Comparison of ENCODE assay signal across 7 cellular contexts in the genomic region with DNA sequence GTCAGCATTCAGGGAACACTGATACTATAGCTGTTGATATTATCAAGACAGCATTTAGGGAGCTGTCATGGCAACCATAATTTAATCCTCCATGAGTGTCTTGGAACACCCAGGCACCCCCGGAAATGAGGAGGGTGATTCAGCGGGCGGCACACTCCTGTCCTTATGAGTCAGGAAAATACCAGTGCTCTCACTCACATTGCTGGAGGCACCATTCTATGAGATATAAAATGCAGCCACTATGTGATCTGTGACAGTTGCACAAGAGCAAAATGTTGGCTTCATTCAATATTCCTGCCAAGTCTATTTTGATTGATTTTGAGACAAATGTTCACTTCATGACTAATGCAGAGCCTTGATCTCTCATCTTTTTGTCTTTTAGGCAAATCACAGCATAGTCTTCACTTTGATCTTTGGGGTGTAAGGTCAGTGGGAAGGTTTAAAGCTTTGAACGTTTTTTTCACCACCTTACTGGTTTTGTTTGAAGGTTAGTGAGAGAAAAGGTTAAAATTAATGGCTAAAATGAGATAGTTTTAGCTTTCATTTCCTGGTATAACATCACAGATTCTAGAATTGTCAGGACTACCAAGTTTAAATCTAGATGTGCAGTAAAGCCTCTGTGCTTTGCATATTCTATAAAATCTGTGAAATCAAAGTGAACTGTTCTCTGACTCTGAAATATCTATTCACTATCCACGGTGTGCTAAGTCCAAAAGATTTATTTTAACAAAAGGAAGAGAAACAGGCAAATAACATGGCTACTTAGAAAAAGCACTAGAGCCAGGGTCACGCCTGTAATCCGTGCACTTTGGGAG. TPM values are rescaled to one million over a fixed set of nuclear protein-coding genes. Genes with fewer than 3 reads are reported as not detected.
A peak's percentile ranks its signal among the peaks of the same experiment; 100 is the strongest.
DNase-seq lines count a peak whose midpoint lies in the region; TF ChIP-seq lines count a peak whose summit lies in the region.

No MANE protein-coding gene starts in this region.

- no peak for TF ChIP-seq CTCF in PC-9 (conservative IDR thresholded peaks at IDR 0.05)
- TF ChIP-seq CTCF in fibroblast of mammary gland (conservative IDR thresholded peaks at IDR 0.05; ENCODE audit: control insufficient read depth, insufficient read depth, low read depth, low read length): no peak
- TF ChIP-seq CTCF in GM13977 (IDR thresholded peaks at IDR 0.05; ENCODE audit: extremely low read depth, insufficient read depth, missing control alignments): no peak

- peak overlapping the region; percentile 73 for H3K4me2 ChIP-seq in PC-9

- H3K27ac ChIP-seq in PC-9: peak overlapping the region; percentile 93

- H3K4me3 ChIP-seq in PC-9 (peak overlapping the region; percentile 32; the same call in 1 of the 2 replicates), fibroblast of mammary gland (ENCODE audit: control insufficient read depth, low read depth, low read length) (no peak overlapping the region), skeletal muscle cell (ENCODE audit: low read depth, low read length) (no peak overlapping the region)

- H3K4me1 ChIP-seq in PC-9 (replicated peaks; ENCODE audit: insufficient read depth): peaks cover 85% of the 10 kb centered on the region

- H2AFZ ChIP-seq in PC-9: no peak overlapping the region

- DNase-seq in HCEC 1CT: peak; percentile 97
- peak; percentile 91 to 95 for DNase-seq in PC-9
- DNase-seq in fibroblast of mammary gland (ENCODE audit: low read depth): peak; percentile 96
- DNase-seq in skeletal muscle cell (ENCODE audit: low read depth): peak; percentile 87
- DNase-seq in GM13977 (ENCODE audit: low spot score): no peak
- no peak for DNase-seq in stimulated activated CD4-positive, alpha-beta T cell treated with anti-CD3 and anti-CD28 coated beads, Interleukin-4, amount 100 ng/mL, for 1 hour
- DNase-seq in NCI-H2107 treated with DMSO at 0.1 percent for 48 hours (lab: John Stamatoyannopoulos, UW; ENCODE audit: unreplicated experiment): no peak

- POLR2A ChIA-PET in PC-9 (lab: Charles Lee; ENCODE audit: unreplicated experiment): interaction anchor here (0.7 to 1.8 kb wide), 2 partner anchors 11 to 1192 kb away, joined by 3 to 9 read pairs; no protein-coding TSS in a partner anchor

- CTCF ChIA-PET in PC-9 (lab: Charles Lee): interaction anchor here (0.6 kb wide), 1 partner anchor 23 kb away, joined by 4 read pairs; no protein-coding TSS in a partner anchor

- H3K27me3 ChIP-seq in PC-9 (ENCODE audit: insufficient read depth, low read depth): no peaks in the 10 kb centered on the region

- in situ Hi-C loops in GM13977 (cut with MboI; ENCODE audit: low pct_unique_long_range_greater_than_20kb, low sequenced_read_pairs, unreplicated experiment): no loop called here

- H3K79me2 ChIP-seq in PC-9 (ENCODE audit: low read depth): peaks cover 9% of the 10 kb centered on the region; the same call in 1 of the 2 replicates

- no peaks in the 10 kb centered on the region for H3K36me3 ChIP-seq in PC-9 (ENCODE audit: low read depth)

- TSS peak; percentile 74 for BruUV-seq in PC-9 (replicated peaks; lab: Mats Ljungman, UMichigan)

- no peaks in the 10 kb centered on the region for H3K9me2 ChIP-seq in PC-9 (ENCODE audit: insufficient read depth)

- H3K9me3 ChIP-seq in PC-9 (ENCODE audit: insufficient read depth, low read depth): no peaks in the 10 kb centered on the region

- H3F3A ChIP-seq in PC-9 (ENCODE audit: insufficient read depth, low read depth): peaks cover 57% of the 10 kb centered on the region

- H4K20me1 ChIP-seq in PC-9 (ENCODE audit: insufficient read depth): no peaks in the 10 kb centered on the region

- intact Hi-C loops in PC-9 (cut with micrococcal nuclease; ENCODE audit: unreplicated experiment): loop anchor here (2.0 to 5.0 kb wide), 2 partner anchors 28 to 66 kb away; no protein-coding TSS in a partner anchor

RNA-seq across cellular contexts. Expression of gene ARHGAP12, which starts 12.4 kb away (rescaled TPM):
- 34.3 and 51.9 TPM in 2 replicates for total RNA-seq in PC-9 (2021)

Comparison
In these comparisons a context has a peak if more than half of its experiments do, and no peak if none do; other contexts are left out.
1. DNase-seq: peak in HCEC 1CT (single experiment), PC-9 (2 of 2), fibroblast of mammary gland (single experiment) and skeletal muscle cell (single experiment); none in GM13977 (single experiment), stimulated activated CD4-positive, alpha-beta T cell treated with anti-CD3 and anti-CD28 coated beads, Interleukin-4, amount 100 ng/mL, for 1 hour (single experiment) and NCI-H2107 treated with DMSO at 0.1 percent for 48 hours (single experiment).